ENCODE assay signal across 1 cellular context in genomic region chr5:55418994-55419991, GRCh38.
TF ChIP-seq lines count a peak whose summit lies in the region.

No MANE protein-coding gene starts in this region.

TF ChIP-seq in SK-N-SH, 30 proteins besides CTCF, POLR2A, EP300 and RAD21 (continued from another document):
- TF ChIP-seq, protein P1, sequence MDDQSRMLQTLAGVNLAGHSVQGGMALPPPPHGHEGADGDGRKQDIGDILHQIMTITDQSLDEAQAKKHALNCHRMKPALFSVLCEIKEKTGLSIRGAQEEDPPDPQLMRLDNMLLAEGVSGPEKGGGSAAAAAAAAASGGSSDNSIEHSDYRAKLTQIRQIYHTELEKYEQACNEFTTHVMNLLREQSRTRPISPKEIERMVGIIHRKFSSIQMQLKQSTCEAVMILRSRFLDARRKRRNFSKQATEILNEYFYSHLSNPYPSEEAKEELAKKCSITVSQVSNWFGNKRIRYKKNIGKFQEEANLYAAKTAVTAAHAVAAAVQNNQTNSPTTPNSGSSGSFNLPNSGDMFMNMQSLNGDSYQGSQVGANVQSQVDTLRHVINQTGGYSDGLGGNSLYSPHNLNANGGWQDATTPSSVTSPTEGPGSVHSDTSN (IDR thresholded peaks at IDR 0.05), result peak; percentile 82
- peak; percentile 86 for TF ChIP-seq TCF12 (IDR thresholded peaks at IDR 0.05)
- 0 out of 2 replicates have a peak, but pooled peaks have one; percentile 14 for TF ChIP-seq FOSL2 (IDR thresholded peaks at IDR 0.05; ENCODE audit: borderline replicate concordance, low read depth)
